In genomic region chr1:3772027-3772714, GRCh38 we compare ENCODE assay signal across 8 cellular contexts. TPM values are rescaled to one million over a fixed set of nuclear protein-coding genes. Genes with fewer than 3 reads are reported as not detected.
DNase-seq lines count a peak whose midpoint lies in the region; ATAC-seq and TF ChIP-seq lines count a peak whose summit lies in the region.

No MANE protein-coding gene starts in this region.

- H3K9me3 ChIP-seq in neutrophil (no peaks in the 10 kb centered on the region), suprapubic skin (no peaks in the 10 kb centered on the region)

- TF ChIP-seq POLR2A in GM19193 (IDR thresholded peaks at IDR 0.05; ENCODE audit: extremely low read depth, insufficient read depth, insufficient read length) (peak; percentile 31), suprapubic skin (IDR thresholded peaks at IDR 0.05) (no peak)

- CTCF ChIA-PET in RWPE1 (lab: Yijun Ruan, JAX) = no interaction called here

- H3K4me1 ChIP-seq in neutrophil (ENCODE audit: control insufficient read depth in 1 of 2, insufficient read depth in 1 of 2, low read depth in 1 of 2, low read length in 1 of 2) (peaks cover 3 to 20% of the 10 kb centered on the region in 2 experiments), suprapubic skin (peaks cover 46% of the 10 kb centered on the region)

- POLR2A ChIA-PET in RWPE1 (lab: Yijun Ruan, JAX; ENCODE audit: low non-redundant PET) = no interaction called here

- TF ChIP-seq CTCF in AG09309 (IDR thresholded peaks at IDR 0.05; ENCODE audit: control insufficient read depth, insufficient read depth, low read depth, low read length, missing control alignments) = no peak
- no peak for TF ChIP-seq CTCF in RWPE1 (conservative IDR thresholded peaks at IDR 0.05; ENCODE audit: low read depth)
- no peak for TF ChIP-seq CTCF in foreskin fibroblast (IDR thresholded peaks at IDR 0.05; ENCODE audit: low read depth, low read length)
- TF ChIP-seq CTCF in neutrophil (IDR thresholded peaks at IDR 0.05) = no peak
- TF ChIP-seq CTCF in suprapubic skin (IDR thresholded peaks at IDR 0.05) = no peak

- peak; percentile 45 for ATAC-seq in HG03571 (IDR thresholded peaks at IDR 0.05; ENCODE audit: unreplicated experiment)

- H3K4me3 ChIP-seq in AG09309 (ENCODE audit: control insufficient read depth, low read depth, low read length) (peak overlapping the region; percentile 38), foreskin fibroblast (ENCODE audit: low read depth in 1 of 2, low read length in 2 of 2) (peak overlapping the region; percentile 47 to 56), neutrophil (ENCODE audit: low read depth in 1 of 2, low read length in 1 of 2) (peak overlapping the region; percentile 43 to 59), suprapubic skin (peak overlapping the region; percentile 63)

- H3K27ac ChIP-seq in RWPE1 (peak overlapping the region; percentile 42; the same call in 1 of the 2 replicates), neutrophil (no peak overlapping the region), suprapubic skin (peak overlapping the region; percentile 68)

- H3K36me3 ChIP-seq in neutrophil (no peaks in the 10 kb centered on the region), suprapubic skin (no peaks in the 10 kb centered on the region)

- no peak for TF ChIP-seq EP300 in suprapubic skin (IDR thresholded peaks at IDR 0.05)

- DNase-seq in AG09309 (ENCODE audit: low read depth) (no peak), RWPE1 (ENCODE audit: low spot score) (peak; percentile 95), foreskin fibroblast (peak; percentile 66 to 89), suprapubic skin (ENCODE audit: low spot score in 2 of 2) (peak; percentile 94 to 95)
- DNase-seq in activated effector memory CD4-positive, alpha-beta T cell treated with Interleukin-2 at 50 U/mL for 16 hours = peak; percentile 84

- 0% methylated on average over 9 of the region's 61 CpGs for whole genome bisulfite sequencing in suprapubic skin

- H3K27me3 ChIP-seq in neutrophil (peaks cover 80% of the 10 kb centered on the region), suprapubic skin (peaks cover 21% of the 10 kb centered on the region)

RNA-seq across cellular contexts. Expression of gene SMIM1, which starts 0.4 kb away (rescaled TPM):
- 1 to 10 TPM in 3 of 4 donors, not detected in 1; 3.2 to 8.4 (median 3.4) TPM for total RNA-seq in suprapubic skin

RNA-seq across cellular contexts. Expression of gene CCDC27, which starts 19.9 kb away (rescaled TPM):
- total RNA-seq in suprapubic skin = not detected

RNA-seq across cellular contexts. Expression of gene LRRC47, which starts 24.1 kb away (rescaled TPM):
- 10 to 100 TPM; 36.4 to 53.0 (median 41.4) TPM for total RNA-seq in suprapubic skin
